3 cellular contexts compared by ENCODE assay signal in genomic region chr15:96827981-96828380, GRCh38.
"Had no signal": no experiment of that assay in that cellular context is flagged by ENCODE, and none has a peak within 500 bp of the region (broad histone marks: within the 10 kb centered on the region; RNA-seq: fewer than 3 reads in every experiment).

No MANE protein-coding gene starts in this region.

- DNase-seq: GDM1, GF-D8 had no signal

- H3K4me3 ChIP-seq: GM12878 had no signal

- ATAC-seq: GM12878 had no signal
